ENCODE assay signal across 1 cellular context in genomic region chr21:32094792-32095191, GRCh38.
TF ChIP-seq lines count a peak whose summit lies in the region.

No MANE protein-coding gene starts in this region.

TF ChIP-seq in WTC11, 78 proteins besides CTCF, POLR2A, EP300 and RAD21 (continued from another document):
- no peak for TF ChIP-seq JUN (CRISPR knock-in tag; IDR thresholded peaks at IDR 0.05)
- no peak for TF ChIP-seq NR1H2 (CRISPR knock-in tag; IDR thresholded peaks at IDR 0.05)
- peak; percentile 91 for TF ChIP-seq USF1 (CRISPR knock-in tag; IDR thresholded peaks at IDR 0.05)
- TF ChIP-seq SMAD3 (CRISPR knock-in tag; IDR thresholded peaks at IDR 0.05; ENCODE audit: borderline replicate concordance): no peak
- no peak for TF ChIP-seq GRHL2 (CRISPR knock-in tag; IDR thresholded peaks at IDR 0.05; ENCODE audit: insufficient replicate concordance, severe bottlenecking)
- TF ChIP-seq USF2 (CRISPR knock-in tag; IDR thresholded peaks at IDR 0.05): peak; percentile 93
- no peak for TF ChIP-seq ZNF232 (CRISPR knock-in tag; IDR thresholded peaks at IDR 0.05)
- no peak for TF ChIP-seq HMGA2 (CRISPR knock-in tag; IDR thresholded peaks at IDR 0.05)
- no peak for TF ChIP-seq ESRRA (CRISPR knock-in tag; IDR thresholded peaks at IDR 0.05; ENCODE audit: borderline replicate concordance)
